1 cellular context compared by ENCODE assay signal in the genomic region with DNA sequence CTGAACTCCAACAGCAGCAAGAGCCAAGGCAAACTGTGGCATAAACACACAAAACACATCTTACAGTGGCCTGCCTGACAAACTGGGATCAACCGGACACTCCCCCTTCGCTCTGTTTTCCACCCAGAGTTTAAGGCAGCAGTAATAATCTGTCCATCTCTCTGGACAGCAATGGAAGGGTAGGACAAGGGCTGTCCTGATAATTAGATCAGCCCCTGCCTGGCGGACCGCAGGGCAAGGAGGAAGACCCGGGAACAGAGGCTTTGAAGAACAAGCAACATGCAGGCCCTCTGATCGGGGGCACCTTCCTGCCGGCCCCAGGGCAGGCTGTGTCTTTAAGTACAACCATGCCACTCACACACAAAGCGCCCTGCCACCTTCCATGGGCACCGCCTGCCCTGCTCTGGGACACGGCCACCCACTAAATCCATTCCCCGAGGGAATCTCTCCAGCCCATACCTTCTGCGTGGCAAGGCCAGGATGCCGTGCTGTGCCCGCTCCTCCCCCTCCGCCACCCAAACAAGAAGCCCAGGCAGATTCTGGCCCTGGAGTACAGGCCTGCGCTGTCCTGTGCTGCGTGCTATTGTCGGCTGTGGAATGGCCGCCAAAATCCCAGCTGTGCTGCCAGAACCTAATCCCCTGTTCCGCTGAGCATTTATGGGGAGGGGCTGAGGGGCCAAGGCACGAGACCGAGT.
TF ChIP-seq lines count a peak whose summit lies in the region.

No MANE protein-coding gene starts in this region.

TF ChIP-seq in endothelial cell of umbilical vein, 7 proteins besides CTCF, POLR2A, EP300 and RAD21:
- TF ChIP-seq GATA2 (IDR thresholded peaks at IDR 0.05; ENCODE audit: insufficient read depth, insufficient read length, low read depth, low read length) (no peak), POLR2AphosphoS5 (IDR thresholded peaks at IDR 0.05; ENCODE audit: insufficient read depth, low read depth, low read length) (peak; percentile 30)
TF ChIP-seq in endothelial cell of umbilical vein: peak in this region for 1.
